Comparison of ENCODE assay signal across 8 cellular contexts in genomic region chr11:34439521-34440258, GRCh38. TPM values are rescaled to one million over a fixed set of nuclear protein-coding genes. Genes with fewer than 3 reads are reported as not detected.
DNase-seq lines count a peak whose midpoint lies in the region; ATAC-seq, FAIRE-seq and TF ChIP-seq lines count a peak whose summit lies in the region.

No MANE protein-coding gene starts in this region.

- no peaks in the 10 kb centered on the region for H3K9me2 ChIP-seq in OCI-LY1 (ENCODE audit: low read depth, low read length)

- DNase-seq in DND-41 (no peak), H1 (ENCODE audit: low read depth in 1 of 2, low spot score in 2 of 2) (no peak), pancreas (no peak), middle frontal gyrus (ENCODE audit: extremely low spot score, low spot score) (no peak), SIG-M5 (lab: John Stamatoyannopoulos, UW) (no peak), frontal cortex (ENCODE audit: low spot score in 2 of 2) (no peak), H4 (ENCODE audit: low spot score) (no peak)

- peaks cover 27% of the 10 kb centered on the region for H3K4me1 ChIP-seq in DND-41 (ENCODE audit: insufficient read depth, low read length)
- H3K4me1 ChIP-seq in OCI-LY1 (ENCODE audit: insufficient read depth, low read length, severe bottlenecking), result peaks cover 23% of the 10 kb centered on the region
- no peaks in the 10 kb centered on the region for H3K4me1 ChIP-seq in H1 (replicated peaks in 1 of 4; ENCODE audit: control insufficient read depth in 3 of 4, insufficient read depth in 4 of 4, low read length in 3 of 4)
- peaks cover 6 to 24% (median 16%) of the 10 kb centered on the region in 3 donors for H3K4me1 ChIP-seq in pancreas

- H3K79me2 ChIP-seq in DND-41 (ENCODE audit: insufficient read depth, low read length) (peaks cover 25% of the 10 kb centered on the region), OCI-LY1 (ENCODE audit: insufficient read depth, low read length) (0 out of 2 replicates have a peak, but pooled peaks cover 3% of the 10 kb centered on the region), H1 (ENCODE audit: control insufficient read depth in 1 of 2, insufficient read depth in 2 of 2, low read length in 2 of 2) (no peaks in the 10 kb centered on the region)

- H3K14ac ChIP-seq in H1 (ENCODE audit: insufficient read length), result no peak overlapping the region

- no peak overlapping the region for H3K23ac ChIP-seq in H1 (ENCODE audit: insufficient read length)

- H2BK5ac ChIP-seq in H1 (ENCODE audit: low read depth, low read length), result no peak overlapping the region

- no peaks in the 10 kb centered on the region for H3K79me1 ChIP-seq in H1 (ENCODE audit: low read depth, low read length)

- H3K27me3 ChIP-seq in DND-41 (ENCODE audit: insufficient read depth, low read length, poor library complexity), result no peaks in the 10 kb centered on the region
- no peaks in the 10 kb centered on the region for H3K27me3 ChIP-seq in OCI-LY1 (ENCODE audit: insufficient read depth, low read length)
- H3K27me3 ChIP-seq in H1 (replicated peaks in 1 of 4; ENCODE audit: control insufficient read depth in 3 of 4, extremely low read depth in 1 of 4, insufficient read depth in 3 of 4, low read length in 3 of 4), result no peaks in the 10 kb centered on the region
- H3K27me3 ChIP-seq in pancreas, result no peaks in the 10 kb centered on the region

- H3K4me2 ChIP-seq in DND-41 (ENCODE audit: insufficient read depth, low read length) (peak overlapping the region; percentile 91), OCI-LY1 (ENCODE audit: low read length) (peak overlapping the region; percentile 99), H1 (ENCODE audit: insufficient read depth in 1 of 2, low read depth in 2 of 2, low read length in 2 of 2) (peak overlapping the region; percentile 55 to 73)

- H2AFZ ChIP-seq in DND-41 (ENCODE audit: low read depth, low read length) (peak overlapping the region; percentile 89), OCI-LY1 (ENCODE audit: low read length) (no peak overlapping the region), H1 (ENCODE audit: low read length) (no peak overlapping the region)

- H3K27ac ChIP-seq in DND-41 (ENCODE audit: low read length), result peak overlapping the region; percentile 84
- H3K27ac ChIP-seq in OCI-LY1 (ENCODE audit: low read depth, low read length, poor library complexity, severe bottlenecking), result peak overlapping the region; percentile 58
- no peak overlapping the region for H3K27ac ChIP-seq in H1 (ENCODE audit: low read depth, low read length)
- peak overlapping the region; percentile 95 to 99 (median 97) for H3K27ac ChIP-seq in pancreas

- peak overlapping the region; percentile 46 to 77 for H3K4me3 ChIP-seq in DND-41 (ENCODE audit: low read depth in 1 of 2, low read length in 2 of 2)
- H3K4me3 ChIP-seq in OCI-LY1 (ENCODE audit: low read depth, low read length, poor library complexity, severe bottlenecking), result peak overlapping the region; percentile 72
- peak overlapping the region; percentile 58 to 94 (median 63) for H3K4me3 ChIP-seq in H1 (ENCODE audit: extremely low read depth in 1 of 4, insufficient read depth in 2 of 4, low read depth in 3 of 4, low read length in 4 of 4)
- H3K4me3 ChIP-seq in pancreas, result peak overlapping the region; percentile 61 to 77 (median 70)

- no peak overlapping the region for H2BK12ac ChIP-seq in H1 (ENCODE audit: low read depth, low read length)

- no peak overlapping the region for H4K91ac ChIP-seq in H1 (replicated peaks; ENCODE audit: insufficient read length, low read length)

- WGBS in H1 (ENCODE audit: extremely low coverage in 1 of 2, insufficient coverage in 1 of 2, insufficient read length in 1 of 2, insufficient replicate concordance in 2 of 2, low coverage in 1 of 2, low lambda C conversion rate in 2 of 2, missing lambda C conversion rate in 1 of 2), 2 experiments, result 84% methylated on average over 10 of the region's 10 CpGs; no CpG with 5 or more reads in 1 of the 2 experiments
- WGBS in pancreas, 2 donors, result 6 to 8% methylated on average over 10 of the region's 10 CpGs

- POLR2A ChIA-PET in H1 (lab: Charles Lee; ENCODE audit: partially characterized antibody), result no interaction called here

- TF ChIP-seq CTCF in DND-41 (IDR thresholded peaks at IDR 0.05; ENCODE audit: borderline replicate concordance, extremely low read depth, low read length, poor library complexity, severe bottlenecking), result no peak
- no peak for TF ChIP-seq CTCF in OCI-LY1 (IDR thresholded peaks at IDR 0.05; ENCODE audit: low read length)
- TF ChIP-seq CTCF in H1 (IDR thresholded peaks at IDR 0.05; ENCODE audit: control extremely low read depth in 1 of 3, insufficient read depth in 1 of 3, low read depth in 1 of 3, low read length in 3 of 3), result no peak
- no peak for TF ChIP-seq CTCF in pancreas (IDR thresholded peaks at IDR 0.05)

- FAIRE-seq in H1 (lab: Jason Lieb, UNC) (no peak), pancreas (lab: Jason Lieb, UNC) (no peak), frontal cortex (lab: Jason Lieb, UNC) (no peak)

- no peak overlapping the region for H3K4ac ChIP-seq in H1 (replicated peaks; ENCODE audit: insufficient read length, low read depth, low read length)

- CTCF ChIA-PET in H1 (lab: Charles Lee; ENCODE audit: partially characterized antibody), result interaction anchor here (0.6 to 1.3 kb wide), 2 partner anchors 73 to 290 kb away, joined by 3 read pairs; no protein-coding TSS in a partner anchor

- intact Hi-C loops in pancreas (cut with DNase I), result no loop called here

- no peak overlapping the region for H3K56ac ChIP-seq in H1 (replicated peaks; ENCODE audit: insufficient read length, low read depth, low read length)

- no peak overlapping the region for H2AK5ac ChIP-seq in H1 (ENCODE audit: low read depth, low read length)

- H4K8ac ChIP-seq in H1 (ENCODE audit: extremely low read depth, insufficient read depth, low read length), result no peak overlapping the region

- H3K9ac ChIP-seq in DND-41 (ENCODE audit: low read depth, low read length) (peak overlapping the region; percentile 66), OCI-LY1 (ENCODE audit: low read length) (peak overlapping the region; percentile 69), H1 (replicated peaks in 1 of 4; ENCODE audit: extremely low read depth in 1 of 4, low read depth in 3 of 4, low read length in 3 of 4) (no peak overlapping the region)

- H3K9me3 ChIP-seq in DND-41 (ENCODE audit: insufficient read depth, low read length, severe bottlenecking), result no peaks in the 10 kb centered on the region
- no peaks in the 10 kb centered on the region for H3K9me3 ChIP-seq in OCI-LY1 (ENCODE audit: low read length)
- H3K9me3 ChIP-seq in H1 (ENCODE audit: insufficient read depth in 2 of 2, low read depth in 1 of 2, low read length in 1 of 2), result peaks cover 3 to 12% of the 10 kb centered on the region in 2 experiments; a peak in 1 of 4 replicates
- H3K9me3 ChIP-seq in pancreas, result no peaks in the 10 kb centered on the region

- no peak overlapping the region for H2BK15ac ChIP-seq in H1 (ENCODE audit: low read length)

- H3K23me2 ChIP-seq in H1 (ENCODE audit: low read depth, low read length), result no peaks in the 10 kb centered on the region

- no peak overlapping the region for H2BK20ac ChIP-seq in H1 (ENCODE audit: low read length)

- no peaks in the 10 kb centered on the region for H3F3A ChIP-seq in OCI-LY1 (ENCODE audit: insufficient read depth, low read length)

- no peak overlapping the region for H3K18ac ChIP-seq in H1 (ENCODE audit: extremely low read depth, low read length)

- H4K20me1 ChIP-seq in DND-41 (ENCODE audit: insufficient read depth, low read length) (no peaks in the 10 kb centered on the region), OCI-LY1 (ENCODE audit: insufficient read depth, low read length) (no peaks in the 10 kb centered on the region), H1 (replicated peaks in 1 of 2; ENCODE audit: control insufficient read depth in 1 of 2, insufficient read depth in 2 of 2, low read length in 2 of 2) (no peaks in the 10 kb centered on the region)

- no peak for TF ChIP-seq EP300 in H1 (IDR thresholded peaks at IDR 0.05; ENCODE audit: borderline replicate concordance in 1 of 2, low read depth in 2 of 2, low read length in 2 of 2)

- no peak overlapping the region for H4K5ac ChIP-seq in H1 (ENCODE audit: insufficient read length, low read depth, low read length)

- H3K36me3 ChIP-seq in DND-41 (ENCODE audit: insufficient read depth, low read length), result no peaks in the 10 kb centered on the region
- H3K36me3 ChIP-seq in OCI-LY1 (ENCODE audit: insufficient read depth, low read length), result peaks cover 14% of the 10 kb centered on the region; the same call in 1 of the 2 replicates
- H3K36me3 ChIP-seq in H1 (ENCODE audit: control insufficient read depth in 2 of 4, insufficient read depth in 4 of 4, low read length in 3 of 4), result no peaks in the 10 kb centered on the region
- no peaks in the 10 kb centered on the region for H3K36me3 ChIP-seq in pancreas

- H2BK120ac ChIP-seq in H1 (replicated peaks; ENCODE audit: low read depth, low read length), result no peak overlapping the region

- TF ChIP-seq RAD21 in H1 (IDR thresholded peaks at IDR 0.05 in 1 of 2, conservative IDR thresholded peaks at IDR 0.05 in 1 of 2; ENCODE audit: low read depth in 2 of 2, low read length in 2 of 2), result no peak

- no peak for ATAC-seq in DND-41 (ENCODE audit: insufficient read depth, low read depth)
- ATAC-seq in pancreas, result no peak

- no peak for TF ChIP-seq POLR2A in H1 (IDR thresholded peaks at IDR 0.05; ENCODE audit: control extremely low read depth in 1 of 2, low read depth in 2 of 2, low read length in 2 of 2)

TF ChIP-seq in H1, 55 proteins besides CTCF, POLR2A, EP300 and RAD21:
- TF ChIP-seq NRF1 (IDR thresholded peaks at IDR 0.05; ENCODE audit: low read depth, low read length) (no peak), HDAC6 (IDR thresholded peaks at IDR 0.05; ENCODE audit: low read depth, low read length) (no peak), JUN (IDR thresholded peaks at IDR 0.05; ENCODE audit: low read depth, low read length) (no peak)

RNA-seq across cellular contexts. Expression of gene CAT, which starts 1.0 kb away (rescaled TPM):
- 14.3 and 15.0 TPM in 2 replicates for total RNA-seq in H1 (2021; fragmentation: NEBNext Ultra II Directional; extraction: Animal tissue kit (Norgen Biotek cat#: 25700))
- 7.3 and 9.6 TPM in 2 replicates for polyA plus RNA-seq in H1 (2011; rRNA removed)
- 10.4 TPM for polyA plus RNA-seq in H1 (2011; cell fraction: cytosol; rRNA removed)
- 13.2 TPM for polyA plus RNA-seq in H1 (2011; cell fraction: nucleus; rRNA removed)
- polyA plus RNA-seq in H1 (2012, experiment 1 of 2), result 5.8 to 7.0 TPM (median 6.8 TPM) in 4 replicates
- 1.5 TPM for polyA plus RNA-seq in H1 (2012, experiment 2 of 2)
- polyA plus RNA-seq in H1 (2013, experiment 1 of 2), result 8.7 TPM
- 7.2 TPM for polyA plus RNA-seq in H1 (2013, experiment 2 of 2)
- polyA minus RNA-seq in H1 (2011; rRNA and poly(A)+ RNA removed), result 8.6 and 11.6 TPM in 2 replicates
- 8.3 TPM for polyA minus RNA-seq in H1 (2011; cell fraction: cytosol; rRNA and poly(A)+ RNA removed)
- 11.2 TPM for polyA minus RNA-seq in H1 (2011; cell fraction: nucleus; rRNA and poly(A)+ RNA removed)
- total RNA-seq in pancreas, result 10 to 100 TPM; 26.6 to 49.5 (median 46.2) TPM
- polyA plus RNA-seq in pancreas, result 10 to 100 TPM; 33.3 to 53.5 TPM
- total RNA-seq in frontal cortex, result 55.0 TPM
- total RNA-seq in H4 (2014; rRNA removed; shearing (Covaris generic)), result 121 and 134 TPM in 2 replicates

Comparison
In these comparisons a context has a peak if more than half of its experiments do, and no peak if none do; other contexts are left out.
1. H3K9ac ChIP-seq: peak in DND-41 (single experiment) and OCI-LY1 (single experiment); none in H1 (0 of 4).
2. Peak in every context shown above with its lines, with median percentiles within 50 percentile points of each other: H3K4me2 ChIP-seq and H3K4me3 ChIP-seq.